In genomic region chr17:15479697-15480096, GRCh38 we compare ENCODE assay signal across 19 cellular contexts. TPM values are rescaled to one million over a fixed set of nuclear protein-coding genes. Genes with fewer than 3 reads are reported as not detected.
A peak's percentile ranks its signal among the peaks of the same experiment; 100 is the strongest.
DNase-seq lines count a peak whose midpoint lies in the region; ATAC-seq, FAIRE-seq and TF ChIP-seq lines count a peak whose summit lies in the region.
"Had no signal": no experiment of that assay in that cellular context is flagged by ENCODE, and none has a peak within 500 bp of the region (broad histone marks: within the 10 kb centered on the region; RNA-seq: fewer than 3 reads in every experiment).

No MANE protein-coding gene starts in this region.

- H3K4me3 ChIP-seq in IMR-90 (ENCODE audit: insufficient read depth, low read depth, low read length) (no peak overlapping the region), astrocyte (ENCODE audit: insufficient read depth, low read depth, low read length) (no peak overlapping the region), ascending aorta (no peak overlapping the region)

- no peak overlapping the region for H4K91ac ChIP-seq in IMR-90 (ENCODE audit: insufficient read depth, low read depth, low read length)

- in situ Hi-C loops in IMR-90 (cut with MboI; ENCODE audit: low sequenced_read_pairs), result no loop called here

- no peak overlapping the region for H2AK9ac ChIP-seq in IMR-90 (replicated peaks; ENCODE audit: low read depth, low read length, poor library complexity)

- H2BK5ac ChIP-seq in IMR-90 (ENCODE audit: low read depth, low read length, poor library complexity, severe bottlenecking), result no peak overlapping the region

- H3K23ac ChIP-seq in IMR-90 (ENCODE audit: low read depth, low read length), result no peak overlapping the region

- no peak overlapping the region for H3K18ac ChIP-seq in IMR-90 (ENCODE audit: low read depth, low read length)

- no peak overlapping the region for H4K8ac ChIP-seq in IMR-90 (ENCODE audit: low read depth in 2 of 2, low read length in 2 of 2)

- no TSS peak for BruUV-seq in IMR-90 (replicated peaks; lab: Mats Ljungman, UMichigan)

- peaks cover 6% of the 10 kb centered on the region for H3K36me3 Mint-ChIP-seq in astrocyte (ENCODE audit: low read depth, unreplicated experiment)

- peaks cover 6% of the 10 kb centered on the region; the same call in 1 of the 2 replicates for H3K9me1 ChIP-seq in IMR-90 (ENCODE audit: insufficient read depth, low read length)

- no peak overlapping the region for H2BK120ac ChIP-seq in IMR-90 (ENCODE audit: low read depth, low read length)

- CTCF ChIA-PET in IMR-90 (lab: Yijun Ruan, JAX), result interaction anchor here (1.0 kb wide), 1 partner anchor 218 kb away, joined by 3 read pairs; no protein-coding TSS in a partner anchor

- no peaks in the 10 kb centered on the region for H3K36me3 ChIP-seq in IMR-90 (ENCODE audit: control insufficient read depth, insufficient read depth, low read length)
- no peaks in the 10 kb centered on the region for H3K36me3 ChIP-seq in astrocyte (ENCODE audit: insufficient read depth, low read length)
- H3K36me3 ChIP-seq in ascending aorta, result peaks cover 0 to 2% of the 10 kb centered on the region in 2 donors

- peaks cover 13% of the 10 kb centered on the region for H3K4me1 Mint-ChIP-seq in astrocyte (ENCODE audit: low read depth, unreplicated experiment)

- DNase-seq in Daoy (ENCODE audit: low read depth) (peak; percentile 60), IMR-90 (peak; percentile 41), astrocyte (ENCODE audit: low read depth) (peak; percentile 69), left colon (no peak), ascending aorta (ENCODE audit: low spot score in 2 of 2) (no peak)
- DNase-seq in activated CD4-positive, alpha-beta T cell treated with anti-CD3 and anti-CD28 coated beads for 4 hours, result no peak
- DNase-seq: activated naive CD4-positive, alpha-beta T cell treated with Interleukin-2 at 50 U/mL for 16 hours; COR-L47; mammary epithelial cell; NCI-H187; NCI-H748 treated with DMSO at 0.1 percent for 48 hours; stimulated activated CD4-positive, alpha-beta T cell treated with anti-CD3 and anti-CD28 coated beads, Interleukin-2, amount 100 ng/mL, for 24 hours had no signal

- no peak overlapping the region for H3K27ac Mint-ChIP-seq in astrocyte (ENCODE audit: unreplicated experiment)
- H3K27ac Mint-ChIP-seq: brain; T-helper 1 cell treated with Interleukin-12 subunit alpha and Interleukin-12 subunit beta and Interleukin-4 antibody, amounts not matched to agents 30 μg/mL and 1 μg/mL, for 36 hours had no signal

- no peak overlapping the region for H4K5ac ChIP-seq in IMR-90 (ENCODE audit: low read depth, low read length)

- intact Hi-C loops in IMR-90 (cut with micrococcal nuclease) (no loop called here), left colon (cut with DNase I, micrococcal nuclease) (no loop called here), ascending aorta (cut with DNase I) (no loop called here)

- H3K27me3 Mint-ChIP-seq in astrocyte (ENCODE audit: low read depth, unreplicated experiment), result no peaks in the 10 kb centered on the region
- H3K27me3 Mint-ChIP-seq: brain had no signal

- H3K9ac ChIP-seq in IMR-90 (ENCODE audit: low read depth, low read length), result no peak overlapping the region
- H3K9ac ChIP-seq in astrocyte (ENCODE audit: low read length), result no peak overlapping the region

- no peak for TF ChIP-seq POLR2A in IMR-90 (IDR thresholded peaks at IDR 0.05; ENCODE audit: low read depth, low read length)

- H3K4me2 ChIP-seq in IMR-90 (ENCODE audit: low read depth, low read length) (no peak overlapping the region), astrocyte (ENCODE audit: low read length) (peak overlapping the region; percentile 3)

- no peaks in the 10 kb centered on the region for H3K79me1 ChIP-seq in IMR-90 (ENCODE audit: low read depth in 1 of 2, low read length in 2 of 2)

- no peaks in the 10 kb centered on the region for H3K27me3 ChIP-seq in IMR-90 (ENCODE audit: control insufficient read depth, insufficient read depth, low read length)
- no peaks in the 10 kb centered on the region for H3K27me3 ChIP-seq in astrocyte (ENCODE audit: insufficient read depth, low read length)
- H3K27me3 ChIP-seq in ascending aorta, result no peaks in the 10 kb centered on the region
- H3K27me3 ChIP-seq: foreskin keratinocyte had no signal

- no peak overlapping the region for H3K56ac ChIP-seq in IMR-90 (ENCODE audit: extremely low read depth, insufficient read depth, low read length)

- no peak overlapping the region for H2BK15ac ChIP-seq in IMR-90 (ENCODE audit: low read depth, low read length)

- H3K4me3 Mint-ChIP-seq in astrocyte (ENCODE audit: unreplicated experiment), result no peak overlapping the region
- H3K4me3 Mint-ChIP-seq: brain; neural crest cell; T-helper 1 cell treated with Interleukin-12 subunit alpha and Interleukin-12 subunit beta and Interleukin-4 antibody, amounts not matched to agents 30 μg/mL and 1 μg/mL, for 36 hours had no signal

- H3K9me3 ChIP-seq in IMR-90 (ENCODE audit: control insufficient read depth, insufficient read depth, low read length) (no peaks in the 10 kb centered on the region), astrocyte (ENCODE audit: insufficient read depth, low read depth, low read length) (no peaks in the 10 kb centered on the region), ascending aorta (no peaks in the 10 kb centered on the region)

- peak overlapping the region; percentile 9; the same call in 1 of the 2 replicates for H3K14ac ChIP-seq in IMR-90 (replicated peaks; ENCODE audit: low read depth, low read length)

- H2AFZ ChIP-seq in IMR-90 (replicated peaks; ENCODE audit: low read length, poor library complexity) (no peak overlapping the region), astrocyte (ENCODE audit: low read depth, low read length) (no peak overlapping the region)

- TF ChIP-seq CTCF in IMR-90 (conservative IDR thresholded peaks at IDR 0.05; ENCODE audit: low read depth, low read length), result no peak
- no peak for TF ChIP-seq CTCF in astrocyte (IDR thresholded peaks at IDR 0.05; ENCODE audit: insufficient read depth, low read depth, low read length)
- TF ChIP-seq CTCF in ascending aorta (IDR thresholded peaks at IDR 0.05), result no peak

- H3K4me1 ChIP-seq in IMR-90 (ENCODE audit: control insufficient read depth, insufficient read depth, low read length) (peaks cover 8% of the 10 kb centered on the region), astrocyte (ENCODE audit: insufficient read depth, low read length) (peaks cover 7% of the 10 kb centered on the region), ascending aorta (peaks cover 0 to 2% of the 10 kb centered on the region in 2 donors)
- H3K4me1 ChIP-seq: foreskin keratinocyte had no signal

- TF ChIP-seq RAD21 in IMR-90 (IDR thresholded peaks at IDR 0.05; ENCODE audit: low read length), result no peak

- H3K27ac ChIP-seq in IMR-90 (ENCODE audit: insufficient read depth, low read length) (no peak overlapping the region), astrocyte (ENCODE audit: low read depth, low read length) (no peak overlapping the region), ascending aorta (no peak overlapping the region)
- H3K27ac ChIP-seq: foreskin keratinocyte, RWPE1 had no signal

- H3K9me3 Mint-ChIP-seq in astrocyte (ENCODE audit: unreplicated experiment), result no peaks in the 10 kb centered on the region
- H3K9me3 Mint-ChIP-seq: brain; T-helper 1 cell treated with Interleukin-12 subunit alpha and Interleukin-12 subunit beta and Interleukin-4 antibody, amounts not matched to agents 30 μg/mL and 1 μg/mL, for 36 hours had no signal

- no peak for ATAC-seq in IMR-90 (ENCODE audit: low read depth)
- peak; percentile 26 for ATAC-seq in left colon
- no peak for ATAC-seq in GM21526 (IDR thresholded peaks at IDR 0.05; ENCODE audit: low FRiP score, unreplicated experiment)
- no peak for ATAC-seq in GM18498 (IDR thresholded peaks at IDR 0.05; ENCODE audit: unreplicated experiment)
- ATAC-seq: foreskin keratinocyte had no signal

- POLR2A ChIA-PET in IMR-90 (lab: Charles Lee; ENCODE audit: unreplicated experiment), result no interaction called here

- H4K20me1 ChIP-seq in IMR-90 (ENCODE audit: insufficient read depth, low read length) (no peaks in the 10 kb centered on the region), astrocyte (ENCODE audit: insufficient read depth, low read length) (peaks cover 4% of the 10 kb centered on the region)

- H2AK5ac ChIP-seq in IMR-90 (ENCODE audit: low read depth, low read length), result no peak overlapping the region

- no peaks in the 10 kb centered on the region for H3K79me2 ChIP-seq in astrocyte (ENCODE audit: insufficient read depth, low read length)

- no peak overlapping the region for H3K4ac ChIP-seq in IMR-90 (ENCODE audit: low read depth, low read length)

- no peak overlapping the region for H2BK20ac ChIP-seq in IMR-90 (ENCODE audit: low read depth, low read length)

- dilution Hi-C loops in IMR-90 (cut with HindIII; ENCODE audit: low sequenced_read_pairs, unreplicated experiment), result no loop called here

- FAIRE-seq in astrocyte (lab: Jason Lieb, UNC), result peak; percentile 17

TF ChIP-seq in IMR-90, 13 proteins besides CTCF, POLR2A, EP300 and RAD21:
- TF ChIP-seq MXI1 (IDR thresholded peaks at IDR 0.05; ENCODE audit: borderline replicate concordance, low read depth, low read length) (no peak), CHD1 (IDR thresholded peaks at IDR 0.05; ENCODE audit: low read depth, low read length) (no peak), NFE2L2 (IDR thresholded peaks at IDR 0.05; ENCODE audit: low read depth, low read length) (no peak), USF2 (IDR thresholded peaks at IDR 0.05; ENCODE audit: low read depth, low read length) (no peak)

RNA-seq across cellular contexts. Expression of gene CDRT4, which starts 12.3 kb away (rescaled TPM):
- total RNA-seq in Daoy (2014; rRNA removed; shearing (Covaris generic)), result 0.80 and 1.9 TPM in 2 replicates
- total RNA-seq in IMR-90 (2012; rRNA removed), result 0.56 and 0.90 TPM in 2 replicates
- 2.7 and 3.7 TPM in 2 replicates for polyA plus RNA-seq in IMR-90 (2012; rRNA removed)
- 0.13 and 0.50 TPM in 2 replicates for polyA plus RNA-seq in IMR-90 (2012; cell fraction: cytosol; rRNA removed)
- polyA plus RNA-seq in IMR-90 (2012; cell fraction: nucleus; rRNA removed; ENCODE audit: low replicate concordance), result 27.7 and 76.4 TPM in 2 replicates
- total RNA-seq in astrocyte, result 6.2 and 8.8 TPM in 2 replicates
- 1 to 10 TPM; 6.4 to 6.6 TPM for total RNA-seq in left colon
- 3.7 TPM for total RNA-seq in ascending aorta

Comparison
In these comparisons a context has a peak if more than half of its experiments do, and no peak if none do; other contexts are left out.
1. DNase-seq: peak in Daoy (single experiment), IMR-90 (single experiment) and astrocyte (single experiment); none in left colon (0 of 2), activated CD4-positive, alpha-beta T cell treated with anti-CD3 and anti-CD28 coated beads for 4 hours (0 of 2) and ascending aorta (0 of 2).